Comparison of ENCODE assay signal across 26 cellular contexts in the genomic region with DNA sequence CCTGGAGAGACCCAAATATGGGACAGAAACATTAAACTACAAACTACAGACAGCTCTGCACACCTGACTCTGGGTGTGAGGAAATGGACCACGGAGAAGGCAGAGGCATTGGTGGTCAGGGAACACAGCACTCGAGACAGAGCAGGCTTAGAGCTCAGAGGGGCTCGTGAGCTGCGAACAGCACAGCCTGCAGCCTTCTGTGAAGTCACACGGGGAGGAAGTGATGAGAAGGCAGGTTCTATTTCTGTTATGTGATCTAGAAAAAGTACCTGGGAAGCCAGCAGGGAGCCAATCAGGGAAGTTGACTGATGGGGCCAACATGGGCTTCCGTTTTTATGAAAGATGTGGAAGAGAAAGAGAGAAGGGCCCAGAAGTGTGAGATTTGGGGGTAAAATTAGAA.
"Had no signal": no experiment of that assay in that cellular context is flagged by ENCODE, and none has a peak within 500 bp of the region (broad histone marks: within the 10 kb centered on the region; RNA-seq: fewer than 3 reads in every experiment).

No MANE protein-coding gene starts in this region.

- H3K4me1 ChIP-seq: ascending aorta, spleen, upper lobe of right lung had no signal

- H3K9me3 ChIP-seq: pancreas, thyroid gland had no signal

- ATAC-seq: activated CD4-positive, CD25-positive, alpha-beta regulatory T cell treated with anti-CD3 and anti-CD28 coated beads, Interleukin-2, amount 50 U/mL, for 24 hours; esophagus mucosa; left cardiac atrium; naive thymus-derived CD4-positive, alpha-beta T cell; pancreas; stimulated activated naive CD8-positive, alpha-beta T cell treated with anti-CD3 and anti-CD28 coated beads, Interleukin-15, Interleukin-2, amounts not matched to agents 100 U/mL and 50 U/mL, for 24 hours; T-helper 17 cell; upper lobe of right lung had no signal

- DNase-seq: activated CD4-positive, alpha-beta T cell treated with anti-CD3 and anti-CD28 coated beads for 48 hours; activated CD4-positive, alpha-beta T cell treated with anti-CD3 and anti-CD28 coated beads, Interleukin-2, amount 50 U/mL, for 48 hours; activated CD8-positive, alpha-beta memory T cell treated with anti-CD3 and anti-CD28 coated beads, Interleukin-2, amount 50 U/mL, for 4 hours; activated gamma-delta T cell; activated naive CD4-positive, alpha-beta T cell treated with anti-CD3 and anti-CD28 coated beads, Interleukin-2, amount 10 ng/mL, durations not matched to agents 7 days and 5 days; activated naive CD8-positive, alpha-beta T cell treated with anti-CD3 and anti-CD28 coated beads, Interleukin-2, amount 10 ng/mL, durations not matched to agents 7 days and 5 days; activated T-cell treated with anti-CD3 and anti-CD28 coated beads, Interleukin-2, amount 50 U/mL, for 24 hours; endodermal cell; foreskin fibroblast; hippocampal formation; left cardiac atrium; mammary epithelial cell; naive thymus-derived CD4-positive, alpha-beta T cell; pancreas; spleen; stimulated activated naive CD8-positive, alpha-beta T cell treated with anti-CD3 and anti-CD28 coated beads, Interleukin-15, Interleukin-2, amounts not matched to agents 100 U/mL and 50 U/mL, for 24 hours; T-helper 17 cell; T1000; thyroid gland; upper lobe of right lung; WERI-Rb-1 had no signal

- H3K27ac ChIP-seq: ascending aorta, cardiac muscle cell, pancreas, right atrium auricular region, spleen, thyroid gland, upper lobe of right lung, WERI-Rb-1 had no signal

- H3K27me3 ChIP-seq: ascending aorta, cardiac muscle cell, pancreas, right atrium auricular region, thyroid gland, upper lobe of right lung had no signal

- H3K4me3 ChIP-seq: ascending aorta, cardiac muscle cell, pancreas, right atrium auricular region, spleen, thyroid gland, upper lobe of right lung had no signal

- H3K36me3 ChIP-seq: ascending aorta, cardiac muscle cell, pancreas, right atrium auricular region, spleen, thyroid gland, upper lobe of right lung, WERI-Rb-1 had no signal
